ENCODE assay signal across 12 cellular contexts in genomic region chr15:77818484-77819270, GRCh38.
DNase-seq lines count a peak whose midpoint lies in the region; ATAC-seq, FAIRE-seq and TF ChIP-seq lines count a peak whose summit lies in the region.
"Had no signal": no experiment of that assay in that cellular context is flagged by ENCODE, and none has a peak within 500 bp of the region (broad histone marks: within the 10 kb centered on the region; RNA-seq: fewer than 3 reads in every experiment).

No MANE protein-coding gene starts in this region.

- intact Hi-C loops in HepG2 (cut with micrococcal nuclease; ENCODE audit: unreplicated experiment): no loop called here
- intact Hi-C loops in right lobe of liver (cut with DNase I): no loop called here

- H3K27me3 ChIP-seq in HepG2 (ENCODE audit: control insufficient read depth in 1 of 2, insufficient read depth in 2 of 2, low read length in 2 of 2) (peaks cover 9 to 60% of the 10 kb centered on the region in 2 experiments), right lobe of liver (peaks cover 0 to 8% of the 10 kb centered on the region in 2 donors)
- peaks cover 25% of the 10 kb centered on the region for H3K27me3 ChIP-seq in effector memory CD4-positive, alpha-beta T cell (replicated peaks; ENCODE audit: control insufficient read depth, insufficient read depth, low read length, poor library complexity, severe bottlenecking)

- H3K79me2 ChIP-seq in HepG2 (ENCODE audit: insufficient read depth, low read length): no peaks in the 10 kb centered on the region

- no peaks in the 10 kb centered on the region for H3K9me3 Mint-ChIP-seq in central memory CD8-positive, alpha-beta T cell
- H3K9me3 Mint-ChIP-seq in neural crest cell: no peaks in the 10 kb centered on the region
- no peaks in the 10 kb centered on the region for H3K9me3 Mint-ChIP-seq in stimulated activated naive B cell treated with anti-CD40 and anti-IgM and Interleukin-4, amounts not matched to agents 10 μg/mL and 1 μg/mL and 100 μg/mL, for 72 hours
- H3K9me3 Mint-ChIP-seq: activated CD4-positive, alpha-beta T cell treated with anti-CD3 and anti-CD28 coated beads, Interleukin-2, amount 10 ng/mL, durations not matched to agents 24 days and 14 days had no signal

- TF ChIP-seq RAD21 in HepG2 (CRISPR knock-in tag; IDR thresholded peaks at IDR 0.05): no peak

- H3K36me3 ChIP-seq in HepG2 (replicated peaks in 1 of 2; ENCODE audit: control insufficient read depth in 1 of 2, insufficient read depth in 2 of 2, low read length in 2 of 2) (no peaks in the 10 kb centered on the region), right lobe of liver (no peaks in the 10 kb centered on the region)
- H3K36me3 ChIP-seq in effector memory CD4-positive, alpha-beta T cell (ENCODE audit: control insufficient read depth, insufficient read depth, low read length): no peaks in the 10 kb centered on the region

- no peaks in the 10 kb centered on the region for H3K9me3 ChIP-seq in HepG2 (ENCODE audit: low read length)
- H3K9me3 ChIP-seq in right lobe of liver: no peaks in the 10 kb centered on the region
- no peaks in the 10 kb centered on the region for H3K9me3 ChIP-seq in effector memory CD4-positive, alpha-beta T cell (ENCODE audit: control insufficient read depth, low read length)

- no peaks in the 10 kb centered on the region for H3K4me1 ChIP-seq in HepG2 (ENCODE audit: insufficient read depth, low read length)
- H3K4me1 ChIP-seq in right lobe of liver: peaks cover 0 to 12% (median 0%) of the 10 kb centered on the region in 4 donors
- no peaks in the 10 kb centered on the region for H3K4me1 ChIP-seq in effector memory CD4-positive, alpha-beta T cell (ENCODE audit: control insufficient read depth, insufficient read depth, low read length, poor library complexity, severe bottlenecking)

- POLR2A ChIA-PET in HepG2 (lab: Yijun Ruan, JAX): no interaction called here

- TF ChIP-seq EP300 in HepG2 (IDR thresholded peaks at IDR 0.05; ENCODE audit: low read depth in 2 of 2, low read length in 2 of 2) (no peak), HepG2 (CRISPR knock-in tag; IDR thresholded peaks at IDR 0.05; ENCODE audit: borderline replicate concordance) (no peak)

- no peaks in the 10 kb centered on the region for H3K36me3 Mint-ChIP-seq in central memory CD8-positive, alpha-beta T cell (ENCODE audit: insufficient read depth)
- H3K36me3 Mint-ChIP-seq in neural crest cell (ENCODE audit: low read depth): no peaks in the 10 kb centered on the region
- H3K36me3 Mint-ChIP-seq in stimulated activated naive B cell treated with anti-CD40 and anti-IgM and Interleukin-4, amounts not matched to agents 10 μg/mL and 1 μg/mL and 100 μg/mL, for 72 hours: no peaks in the 10 kb centered on the region

- no TSS peak for BruUV-seq in HepG2 (replicated peaks; lab: Mats Ljungman, UMichigan)

- no peak overlapping the region for H3K4me3 ChIP-seq in HepG2 (replicated peaks in 1 of 3; ENCODE audit: insufficient read depth in 1 of 3, low read depth in 2 of 3, low read length in 3 of 3)
- H3K4me3 ChIP-seq in right lobe of liver: peak overlapping the region in 1 of 3 donors; percentile 31
- no peak overlapping the region for H3K4me3 ChIP-seq in effector memory CD4-positive, alpha-beta T cell (ENCODE audit: insufficient read depth, low read depth, low read length, poor library complexity, severe bottlenecking)

- H3K27ac Mint-ChIP-seq in central memory CD8-positive, alpha-beta T cell (ENCODE audit: low read depth): no peak overlapping the region
- H3K27ac Mint-ChIP-seq in neural crest cell (ENCODE audit: unreplicated experiment): no peak overlapping the region
- no peak overlapping the region for H3K27ac Mint-ChIP-seq in stimulated activated naive B cell treated with anti-CD40 and anti-IgM and Interleukin-4, amounts not matched to agents 10 μg/mL and 1 μg/mL and 100 μg/mL, for 72 hours
- H3K27ac Mint-ChIP-seq: activated CD4-positive, alpha-beta T cell treated with anti-CD3 and anti-CD28 coated beads, Interleukin-2, amount 10 ng/mL, durations not matched to agents 24 days and 14 days had no signal

- H2AFZ ChIP-seq in HepG2 (ENCODE audit: low read length): no peak overlapping the region

- FAIRE-seq in HepG2 (lab: Jason Lieb, UNC) (no peak), D721Med (lab: Jason Lieb, UNC) (no peak)

- peaks cover 4% of the 10 kb centered on the region; the same call in 1 of the 2 replicates for H4K20me1 ChIP-seq in HepG2 (ENCODE audit: insufficient read depth, low read length)

- H3K4me3 Mint-ChIP-seq in central memory CD8-positive, alpha-beta T cell: peak overlapping the region; percentile 23
- H3K4me3 Mint-ChIP-seq in neural crest cell: peak overlapping the region; percentile 83
- no peak overlapping the region for H3K4me3 Mint-ChIP-seq in stimulated activated naive B cell treated with anti-CD40 and anti-IgM and Interleukin-4, amounts not matched to agents 10 μg/mL and 1 μg/mL and 100 μg/mL, for 72 hours
- H3K4me3 Mint-ChIP-seq: activated CD4-positive, alpha-beta T cell treated with anti-CD3 and anti-CD28 coated beads, Interleukin-2, amount 10 ng/mL, durations not matched to agents 24 days and 14 days had no signal

- no peak overlapping the region for H3K9ac ChIP-seq in HepG2 (ENCODE audit: insufficient read depth, low read depth, low read length)

- H3K27me3 Mint-ChIP-seq in central memory CD8-positive, alpha-beta T cell: peaks cover 68% of the 10 kb centered on the region
- peaks cover 69% of the 10 kb centered on the region for H3K27me3 Mint-ChIP-seq in neural crest cell (ENCODE audit: low read depth)
- peaks cover 46 to 67% of the 10 kb centered on the region in 2 donors for H3K27me3 Mint-ChIP-seq in stimulated activated naive B cell treated with anti-CD40 and anti-IgM and Interleukin-4, amounts not matched to agents 10 μg/mL and 1 μg/mL and 100 μg/mL, for 72 hours

- 39% methylated on average over 14 of the region's 81 CpGs for WGBS in HepG2 (ENCODE audit: low lambda C conversion rate)
- 9% methylated on average over 15 of the region's 81 CpGs for WGBS in right lobe of liver (ENCODE audit: insufficient coverage, low coverage, low lambda C conversion rate, missing lambda C conversion rate)

- DNase-seq in HepG2 (ENCODE audit: low spot score) (no peak), right lobe of liver (no peak), neural crest cell (ENCODE audit: low read depth, low spot score) (no peak), D721Med (ENCODE audit: insufficient read length, low spot score) (no peak)
- DNase-seq in central memory CD8-positive, alpha-beta T cell (ENCODE audit: low spot score in 2 of 2): no peak
- no peak for DNase-seq in stimulated activated naive B cell treated with anti-CD40 and anti-IgM and Interleukin-4, amounts not matched to agents 10 μg/mL and 1 μg/mL and 100 μg/mL, for 72 hours
- no peak for DNase-seq in effector memory CD4-positive, alpha-beta T cell
- DNase-seq: activated CD4-positive, alpha-beta T cell treated with anti-CD3 and anti-CD28 coated beads, Interleukin-2, amount 10 ng/mL, durations not matched to agents 24 days and 14 days; activated effector memory CD4-positive, alpha-beta T cell treated with Interleukin-2 at 50 U/mL for 16 hours; IMR-90; left cardiac atrium had no signal

- peaks cover 8% of the 10 kb centered on the region for H3K4me1 Mint-ChIP-seq in central memory CD8-positive, alpha-beta T cell
- H3K4me1 Mint-ChIP-seq in neural crest cell: peaks cover 14% of the 10 kb centered on the region
- peaks cover 4 to 21% of the 10 kb centered on the region in 2 donors for H3K4me1 Mint-ChIP-seq in stimulated activated naive B cell treated with anti-CD40 and anti-IgM and Interleukin-4, amounts not matched to agents 10 μg/mL and 1 μg/mL and 100 μg/mL, for 72 hours
- H3K4me1 Mint-ChIP-seq: activated CD4-positive, alpha-beta T cell treated with anti-CD3 and anti-CD28 coated beads, Interleukin-2, amount 10 ng/mL, durations not matched to agents 24 days and 14 days had no signal

- 0 out of 2 replicates have a peak overlapping the region, but pooled peaks have one; percentile 7 for H3K4me2 ChIP-seq in HepG2 (ENCODE audit: low read depth, low read length)

- no peak for TF ChIP-seq CTCF in HepG2 (CRISPR knock-in tag; IDR thresholded peaks at IDR 0.05)
- TF ChIP-seq CTCF in right lobe of liver (IDR thresholded peaks at IDR 0.05): no peak
- no peak for TF ChIP-seq CTCF in neural crest cell (conservative IDR thresholded peaks at IDR 0.05)
- no peak for TF ChIP-seq CTCF in D721Med (IDR thresholded peaks at IDR 0.05; ENCODE audit: insufficient read depth, missing control alignments)

- H3K27ac ChIP-seq in HepG2 (ENCODE audit: extremely low read length, insufficient read depth, low read length): no peak overlapping the region
- H3K27ac ChIP-seq in right lobe of liver: no peak overlapping the region
- no peak overlapping the region for H3K27ac ChIP-seq in effector memory CD4-positive, alpha-beta T cell (ENCODE audit: insufficient read depth, low read length, poor library complexity, severe bottlenecking)

- no peak for ATAC-seq in HepG2
- ATAC-seq in right lobe of liver: no peak
- ATAC-seq in central memory CD8-positive, alpha-beta T cell (replicated peaks; ENCODE audit: extremely low read depth, poor library complexity, severe bottlenecking): no peak
- no peak for ATAC-seq in stimulated activated naive B cell treated with anti-CD40 and anti-IgM and Interleukin-4, amounts not matched to agents 10 μg/mL and 1 μg/mL and 100 μg/mL, for 72 hours (replicated peaks)
- ATAC-seq in HG03457 (IDR thresholded peaks at IDR 0.05; ENCODE audit: unreplicated experiment): no peak
- ATAC-seq: left cardiac atrium had no signal

- CTCF ChIA-PET in HepG2 (lab: Yijun Ruan, JAX; ENCODE audit: low intra/inter-chr PET ratio, low total read pairs): no interaction called here

- TF ChIP-seq POLR2A in HepG2 (IDR thresholded peaks at IDR 0.05; ENCODE audit: insufficient read depth in 1 of 2, low read depth in 2 of 2, low read length in 2 of 2) (no peak), right lobe of liver (IDR thresholded peaks at IDR 0.05) (no peak)

- in situ Hi-C loops in HepG2 (cut with HindIII; ENCODE audit: extremely low pct_ligation_motif_present, low pct_unique_long_range_greater_than_20kb): loop anchor here (25.0 kb wide), 1 partner anchor 181 kb away; the partner anchor contains the start of gene LINGO1

TF ChIP-seq in HepG2, 621 proteins besides CTCF, POLR2A, EP300 and RAD21:
- TF ChIP-seq GATA4 (IDR thresholded peaks at IDR 0.05; ENCODE audit: borderline replicate concordance, low read depth) (no peak), NFKB2 (CRISPR knock-in tag; IDR thresholded peaks at IDR 0.05; ENCODE audit: borderline replicate concordance) (no peak)
TF ChIP-seq in HepG2: peak in this region for 0.

Comparison
In these comparisons a context has a peak if more than half of its experiments do, and no peak if none do; other contexts are left out.
1. H3K4me3 Mint-ChIP-seq: peak in central memory CD8-positive, alpha-beta T cell (single experiment) and neural crest cell (single experiment); none in stimulated activated naive B cell treated with anti-CD40 and anti-IgM and Interleukin-4, amounts not matched to agents 10 μg/mL and 1 μg/mL and 100 μg/mL, for 72 hours (0 of 2).